In the genomic region with DNA sequence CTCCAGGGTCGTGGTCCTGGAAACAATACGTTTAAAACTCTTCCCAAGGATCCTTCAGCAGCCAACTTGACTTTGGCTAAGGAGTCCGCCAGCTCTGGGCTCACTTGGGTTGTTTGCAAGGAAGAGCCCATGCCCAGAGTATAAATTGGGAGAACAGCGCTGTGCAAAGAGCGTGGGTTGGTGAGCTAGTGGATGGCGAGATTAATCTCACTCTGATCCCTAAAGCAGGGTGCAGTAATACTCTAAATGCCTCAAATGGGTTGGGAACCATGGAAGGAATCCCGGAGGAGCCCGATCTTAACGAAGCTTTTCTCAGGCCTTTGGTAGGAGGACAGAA, we compare ENCODE assay signal across 8 cellular contexts. TPM values are rescaled to one million over a fixed set of nuclear protein-coding genes. Genes with fewer than 3 reads are reported as not detected.
DNase-seq lines count a peak whose midpoint lies in the region; ATAC-seq and TF ChIP-seq lines count a peak whose summit lies in the region.

No MANE protein-coding gene starts in this region.

- H3K4me3 ChIP-seq in HUES48 (ENCODE audit: low read depth, low read length) (peak overlapping the region; percentile 80), ascending aorta (peak overlapping the region; percentile 58 to 75)

- H3K4me1 ChIP-seq in HUES48 (ENCODE audit: control insufficient read depth, insufficient read depth, low read length) (peaks cover 19% of the 10 kb centered on the region), ascending aorta (no peaks in the 10 kb centered on the region)

- H3K9ac ChIP-seq in HUES48 (ENCODE audit: low read depth, low read length) = peak overlapping the region; percentile 42

- TF ChIP-seq CTCF in ascending aorta (IDR thresholded peaks at IDR 0.05) = no peak

- intact Hi-C loops in ascending aorta (cut with DNase I) = loop anchor here (2.0 to 10.0 kb wide), 2 partner anchors 406 to 988 kb away; partner anchors contain the start of gene LMTK2

- H3K27ac ChIP-seq in HUES48 (ENCODE audit: low read depth, low read length) (peak overlapping the region; percentile 46), ascending aorta (peak overlapping the region; percentile 65 to 74), substantia nigra (ENCODE audit: low read depth, low read length, poor library complexity, severe bottlenecking) (peak overlapping the region; percentile 79)

- no peaks in the 10 kb centered on the region for H3K9me3 ChIP-seq in HUES48 (ENCODE audit: control insufficient read depth, insufficient read depth, low read length)
- H3K9me3 ChIP-seq in ascending aorta = no peaks in the 10 kb centered on the region

- no peak for ATAC-seq in HG03342 (IDR thresholded peaks at IDR 0.05; ENCODE audit: unreplicated experiment)

- DNase-seq in ascending aorta (ENCODE audit: low spot score in 2 of 2) (no peak), inferior parietal cortex (ENCODE audit: extremely low spot score) (peak; percentile 14), substantia nigra (lab: John Stamatoyannopoulos, UW) (no peak), epidermal melanocyte (ENCODE audit: insufficient read length, low spot score) (no peak), COR-L47 (lab: John Stamatoyannopoulos, UW) (no peak), RKO (ENCODE audit: low spot score) (no peak)

- H3K27me3 ChIP-seq in HUES48 (ENCODE audit: control insufficient read depth, insufficient read depth, low read length) (no peaks in the 10 kb centered on the region), ascending aorta (no peaks in the 10 kb centered on the region)

- H3K36me3 ChIP-seq in HUES48 (ENCODE audit: control insufficient read depth, insufficient read depth, low read length) (no peaks in the 10 kb centered on the region), ascending aorta (no peaks in the 10 kb centered on the region)

RNA-seq across cellular contexts. Expression of gene SDHAF3, which starts 0.5 kb away (rescaled TPM):
- total RNA-seq in ascending aorta = not detected
